Comparison of ENCODE assay signal across 36 cellular contexts in the genomic region with DNA sequence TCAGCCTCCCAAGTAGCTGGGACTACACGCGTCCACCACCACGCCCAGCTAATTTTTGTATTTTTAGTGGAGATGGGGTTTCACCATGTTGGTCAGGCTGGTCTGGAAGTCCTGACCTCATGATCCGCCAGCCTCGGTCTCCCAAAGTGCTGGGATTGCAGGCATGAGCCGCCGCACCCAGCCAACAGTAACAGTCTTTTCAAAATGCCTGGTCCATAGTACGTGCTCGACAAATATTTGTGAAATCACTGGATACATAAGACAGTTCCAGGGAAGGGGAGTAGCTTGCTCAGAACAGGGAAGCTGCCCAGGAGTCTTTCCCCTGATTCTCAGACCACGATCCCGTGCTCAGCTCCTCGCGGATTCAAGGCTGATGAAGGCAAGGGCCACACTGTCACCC. TPM values are rescaled to one million over a fixed set of nuclear protein-coding genes. Genes with fewer than 3 reads are reported as not detected.
"Had no signal": no experiment of that assay in that cellular context is flagged by ENCODE, and none has a peak within 500 bp of the region (broad histone marks: within the 10 kb centered on the region; RNA-seq: fewer than 3 reads in every experiment).

No MANE protein-coding gene starts in this region.

- ATAC-seq: activated naive CD8-positive, alpha-beta T cell treated with anti-CD3 and anti-CD28 coated beads, Interleukin-2, amount 50 U/mL, for 24 hours; heart right ventricle; psoas muscle; stimulated activated memory B cell treated with anti-CD40 and anti-IgM and Interleukin-4, amounts not matched to agents 10 μg/mL and 1 μg/mL and 100 μg/mL, for 72 hours; upper lobe of right lung had no signal

- H3K36me3 Mint-ChIP-seq: activated CD4-positive, alpha-beta memory T cell treated with anti-CD3 and anti-CD28 coated beads for 36 hours; mesothelial cell of epicardium had no signal

- H3K4me1 ChIP-seq: breast epithelium, parathyroid adenoma, psoas muscle, tibial artery, upper lobe of right lung had no signal

- DNase-seq: activated CD4-positive, alpha-beta memory T cell treated with anti-CD3 and anti-CD28 coated beads for 36 hours; activated CD4-positive, alpha-beta T cell treated with anti-CD3 and anti-CD28 coated beads, Interleukin-2, amount 10 ng/mL, durations not matched to agents 24 days and 14 days; activated CD4-positive, CD25-positive, alpha-beta regulatory T cell treated with anti-CD3 and anti-CD28 coated beads, Interleukin-2, amount 50 U/mL, for 72 hours; activated CD8-positive, alpha-beta memory T cell treated with anti-CD3 and anti-CD28 coated beads, Interleukin-2, amount 50 U/mL, for 4 hours; activated gamma-delta T cell; activated naive CD4-positive, alpha-beta T cell treated with anti-CD3 and anti-CD28 coated beads, Interleukin-2, amount 50 U/mL, for 16 hours; activated naive CD8-positive, alpha-beta T cell treated with anti-CD3 and anti-CD28 coated beads, Interleukin-2, amount 50 U/mL, for 24 hours; activated T-cell treated with anti-CD3 and anti-CD28 coated beads, Interleukin-2, amount 50 U/mL, for 1 hour; central memory CD4-positive, alpha-beta T cell; dermis blood vessel endothelial cell; effector CD4-positive, alpha-beta T cell; esophagus squamous epithelium; foreskin melanocyte; heart right ventricle; naive B cell; occipital lobe; psoas muscle; stimulated activated CD4-positive, alpha-beta T cell treated with anti-CD3 and anti-CD28 coated beads, Interleukin-1b, Interleukin-23, amount 100 ng/mL, for 48 hours; stimulated activated CD4-positive, alpha-beta T cell treated with anti-CD3 and anti-CD28 coated beads, Interleukin-4, amount 100 ng/mL, for 4 hours; stimulated activated CD8-positive, alpha-beta memory T cell treated with anti-CD3 and anti-CD28 coated beads, Interleukin-4, amount 100 ng/mL, for 48 hours; T-helper 9 cell; tibial artery; upper lobe of right lung; WERI-Rb-1 had no signal

- H3K36me3 ChIP-seq: breast epithelium, esophagus squamous epithelium, heart right ventricle, suprapubic skin, tibial artery, upper lobe of right lung, WERI-Rb-1 had no signal

- H3K9me3 ChIP-seq: breast epithelium, esophagus squamous epithelium, psoas muscle, suprapubic skin, tibial artery, upper lobe of right lung had no signal

- H3K9ac ChIP-seq: parathyroid adenoma had no signal

- H3K4me1 Mint-ChIP-seq: stimulated activated memory B cell treated with anti-CD40 and anti-IgM and Interleukin-4, amounts not matched to agents 10 μg/mL and 1 μg/mL and 100 μg/mL, for 72 hours had no signal

- H3K27ac ChIP-seq: breast epithelium, epithelial cell of prostate, esophagus squamous epithelium, heart right ventricle, parathyroid adenoma, psoas muscle, suprapubic skin, tibial artery, upper lobe of right lung, WERI-Rb-1 had no signal

- H3K4me3 ChIP-seq: breast epithelium, esophagus squamous epithelium, heart right ventricle, psoas muscle, smooth muscle cell, suprapubic skin, tibial artery, upper lobe of right lung had no signal

- H3K4me2 ChIP-seq: smooth muscle cell had no signal

- H3K4me3 Mint-ChIP-seq: activated CD4-positive, alpha-beta memory T cell treated with anti-CD3 and anti-CD28 coated beads for 36 hours; activated CD4-positive, alpha-beta T cell treated with anti-CD3 and anti-CD28 coated beads, Interleukin-2, amount 10 ng/mL, durations not matched to agents 24 days and 14 days; activated naive CD8-positive, alpha-beta T cell treated with anti-CD3 and anti-CD28 coated beads, Interleukin-2, amount 50 U/mL, for 24 hours; mesothelial cell of epicardium; neural crest cell; stimulated activated memory B cell treated with anti-CD40 and anti-IgM and Interleukin-4, amounts not matched to agents 10 μg/mL and 1 μg/mL and 100 μg/mL, for 72 hours had no signal

- H3K9me3 Mint-ChIP-seq: activated CD4-positive, alpha-beta memory T cell treated with anti-CD3 and anti-CD28 coated beads for 36 hours; activated CD4-positive, alpha-beta T cell treated with anti-CD3 and anti-CD28 coated beads, Interleukin-2, amount 10 ng/mL, durations not matched to agents 24 days and 14 days; activated naive CD8-positive, alpha-beta T cell treated with anti-CD3 and anti-CD28 coated beads, Interleukin-2, amount 50 U/mL, for 24 hours; neural crest cell had no signal

- H3K27ac Mint-ChIP-seq: activated CD4-positive, alpha-beta memory T cell treated with anti-CD3 and anti-CD28 coated beads for 36 hours; activated CD4-positive, alpha-beta T cell treated with anti-CD3 and anti-CD28 coated beads, Interleukin-2, amount 10 ng/mL, durations not matched to agents 24 days and 14 days; activated naive CD8-positive, alpha-beta T cell treated with anti-CD3 and anti-CD28 coated beads, Interleukin-2, amount 50 U/mL, for 24 hours; mesothelial cell of epicardium; naive B cell; stimulated activated memory B cell treated with anti-CD40 and anti-IgM and Interleukin-4, amounts not matched to agents 10 μg/mL and 1 μg/mL and 100 μg/mL, for 72 hours had no signal

RNA-seq across cellular contexts. Expression of gene CACNG6, which starts 30.5 kb away (rescaled TPM):
- total RNA-seq: activated CD4-positive, alpha-beta memory T cell treated with anti-CD3 and anti-CD28 coated beads for 36 hours; activated CD4-positive, alpha-beta T cell treated with anti-CD3 and anti-CD28 coated beads, Interleukin-2, amount 10 ng/mL, durations not matched to agents 24 days and 14 days; activated CD8-positive, alpha-beta memory T cell treated with anti-CD3 and anti-CD28 coated beads for 36 hours; breast epithelium; heart right ventricle; kidney epithelial cell; lower leg skin; suprapubic skin; upper lobe of right lung had no signal
- polyA plus RNA-seq: heart right ventricle, smooth muscle cell had no signal

RNA-seq across cellular contexts. Expression of gene VSTM1, which starts 41.8 kb away (rescaled TPM):
- total RNA-seq: activated CD4-positive, alpha-beta memory T cell treated with anti-CD3 and anti-CD28 coated beads for 36 hours; activated CD4-positive, alpha-beta T cell treated with anti-CD3 and anti-CD28 coated beads, Interleukin-2, amount 10 ng/mL, durations not matched to agents 24 days and 14 days; activated CD8-positive, alpha-beta memory T cell treated with anti-CD3 and anti-CD28 coated beads for 36 hours; breast epithelium; dermis blood vessel endothelial cell; esophagus squamous epithelium; glomerular endothelial cell; kidney epithelial cell; lower leg skin; mesothelial cell of epicardium; neural crest cell; occipital lobe; psoas muscle; smooth muscle cell; suprapubic skin had no signal
- polyA plus RNA-seq: heart right ventricle, psoas muscle, smooth muscle cell had no signal

RNA-seq across cellular contexts. Expression of gene CACNG8, which starts 59.2 kb away (rescaled TPM):
- total RNA-seq: activated CD4-positive, alpha-beta T cell treated with anti-CD3 and anti-CD28 coated beads, Interleukin-2, amount 10 ng/mL, durations not matched to agents 24 days and 14 days; activated CD8-positive, alpha-beta memory T cell treated with anti-CD3 and anti-CD28 coated beads for 36 hours; esophagus squamous epithelium had no signal

RNA-seq across cellular contexts. Expression of gene TARM1, which starts 59.2 kb away (rescaled TPM):
- total RNA-seq: activated CD4-positive, alpha-beta memory T cell treated with anti-CD3 and anti-CD28 coated beads for 36 hours; activated CD4-positive, alpha-beta T cell treated with anti-CD3 and anti-CD28 coated beads, Interleukin-2, amount 10 ng/mL, durations not matched to agents 24 days and 14 days; activated CD8-positive, alpha-beta memory T cell treated with anti-CD3 and anti-CD28 coated beads for 36 hours; breast epithelium; dermis blood vessel endothelial cell; esophagus squamous epithelium; glomerular endothelial cell; heart right ventricle; kidney epithelial cell; lower leg skin; mesothelial cell of epicardium; neural crest cell; occipital lobe; psoas muscle; smooth muscle cell; suprapubic skin; upper lobe of right lung had no signal
- polyA plus RNA-seq: heart right ventricle, psoas muscle, smooth muscle cell had no signal
